Comparison of ENCODE assay signal across 28 cellular contexts in genomic region chr11:125935629-125936199, GRCh38. TPM values are rescaled to one million over a fixed set of nuclear protein-coding genes. Genes with fewer than 3 reads are reported as not detected.
DNase-seq lines count a peak whose midpoint lies in the region; ATAC-seq, FAIRE-seq and TF ChIP-seq lines count a peak whose summit lies in the region.
"Had no signal": no experiment of that assay in that cellular context is flagged by ENCODE, and none has a peak within 500 bp of the region (broad histone marks: within the 10 kb centered on the region; RNA-seq: fewer than 3 reads in every experiment).

No MANE protein-coding gene starts in this region.

- no peak for DNase-seq in HepG2 (ENCODE audit: low spot score)
- no peak for DNase-seq in right lobe of liver
- DNase-seq in hepatocyte (ENCODE audit: low spot score): peak; percentile 45
- DNase-seq in vagina (ENCODE audit: extremely low spot score in 2 of 2): peak; percentile 64 to 86
- DNase-seq in GM10266 (ENCODE audit: extremely low spot score): no peak
- DNase-seq in smooth muscle cell (lab: John Stamatoyannopoulos, UW; ENCODE audit: unreplicated experiment): no peak
- DNase-seq: activated CD4-positive, alpha-beta memory T cell treated with anti-CD3 and anti-CD28 coated beads, Interleukin-2, amount 10 ng/mL, durations not matched to agents 7 days and 5 days; activated naive CD4-positive, alpha-beta T cell; activated T-cell treated with anti-CD3 and anti-CD28 coated beads, Interleukin-2, amount 50 U/mL, for 1 hour; DMS153; GF-D8; left colon; midbrain; NCI-H1105; NCI-H526 treated with DMSO at 0.1 percent for 48 hours; nephron progenitor cell; Right ventricle myocardium superior; stimulated activated CD4-positive, alpha-beta T cell treated with anti-CD3 and anti-CD28 coated beads, Interleukin-4, amount 100 ng/mL, for 1 hour; T-helper 17 cell had no signal

- H3K4me1 ChIP-seq in HepG2 (ENCODE audit: insufficient read depth, low read length) (peaks cover 21% of the 10 kb centered on the region), right lobe of liver (no peaks in the 10 kb centered on the region), hepatocyte (ENCODE audit: insufficient read depth) (peaks cover 5% of the 10 kb centered on the region), vagina (peaks cover 22% of the 10 kb centered on the region), smooth muscle cell (ENCODE audit: low read depth) (no peaks in the 10 kb centered on the region)

- H2AFZ ChIP-seq in HepG2 (ENCODE audit: low read length) (no peak overlapping the region), hepatocyte (no peak overlapping the region), smooth muscle cell (ENCODE audit: low read depth) (no peak overlapping the region)

- BruUV-seq in HepG2 (replicated peaks; lab: Mats Ljungman, UMichigan): no TSS peak

- no peak for TF ChIP-seq RAD21 in HepG2 (CRISPR knock-in tag; IDR thresholded peaks at IDR 0.05)

- CTCF ChIA-PET in HepG2 (lab: Yijun Ruan, JAX; ENCODE audit: low intra/inter-chr PET ratio, low total read pairs): no interaction called here

- H3K36me3 ChIP-seq in HepG2 (replicated peaks in 1 of 2; ENCODE audit: control insufficient read depth in 1 of 2, insufficient read depth in 2 of 2, low read length in 2 of 2) (no peaks in the 10 kb centered on the region), right lobe of liver (no peaks in the 10 kb centered on the region), hepatocyte (replicated peaks; ENCODE audit: insufficient read depth, low read depth) (no peaks in the 10 kb centered on the region), vagina (no peaks in the 10 kb centered on the region), smooth muscle cell (ENCODE audit: low read depth) (no peaks in the 10 kb centered on the region)

- intact Hi-C loops in HepG2 (cut with micrococcal nuclease; ENCODE audit: unreplicated experiment): no loop called here
- intact Hi-C loops in right lobe of liver (cut with DNase I): no loop called here
- intact Hi-C loops in vagina (cut with DNase I): no loop called here

- H4K20me1 ChIP-seq in HepG2 (ENCODE audit: insufficient read depth, low read length): no peaks in the 10 kb centered on the region
- H4K20me1 ChIP-seq in hepatocyte (ENCODE audit: insufficient read depth, poor library complexity, severe bottlenecking): no peaks in the 10 kb centered on the region
- H4K20me1 ChIP-seq in smooth muscle cell (ENCODE audit: low read depth): no peaks in the 10 kb centered on the region

- H3K9me2 ChIP-seq in hepatocyte (replicated peaks; ENCODE audit: insufficient read depth): no peaks in the 10 kb centered on the region

- H3K4me3 ChIP-seq in HepG2 (replicated peaks in 1 of 3; ENCODE audit: insufficient read depth in 1 of 3, low read depth in 2 of 3, low read length in 3 of 3): no peak overlapping the region; a peak in 1 of 6 replicates
- H3K4me3 ChIP-seq in right lobe of liver: no peak overlapping the region
- no peak overlapping the region for H3K4me3 ChIP-seq in hepatocyte
- no peak overlapping the region for H3K4me3 ChIP-seq in vagina
- no peak overlapping the region for H3K4me3 ChIP-seq in smooth muscle cell
- H3K4me3 ChIP-seq: skin epidermis had no signal

- H3K4me2 ChIP-seq in HepG2 (ENCODE audit: low read depth, low read length) (peak overlapping the region; percentile 34), hepatocyte (peak overlapping the region; percentile 47), smooth muscle cell (no peak overlapping the region)

- no peak overlapping the region for H3K27ac ChIP-seq in HepG2 (ENCODE audit: extremely low read length, insufficient read depth, low read length)
- no peak overlapping the region for H3K27ac ChIP-seq in right lobe of liver
- peak overlapping the region; percentile 56 for H3K27ac ChIP-seq in hepatocyte
- H3K27ac ChIP-seq in vagina: peak overlapping the region; percentile 1
- no peak overlapping the region for H3K27ac ChIP-seq in smooth muscle cell (ENCODE audit: low read depth)
- H3K27ac ChIP-seq: C4-2B, skin epidermis had no signal

- H3K27me3 ChIP-seq in HepG2 (ENCODE audit: control insufficient read depth in 1 of 2, insufficient read depth in 2 of 2, low read length in 2 of 2): 0 out of 5 replicates have a peak, but pooled peaks cover 0 to 8% of the 10 kb centered on the region in 2 experiments
- H3K27me3 ChIP-seq in right lobe of liver: no peaks in the 10 kb centered on the region
- no peaks in the 10 kb centered on the region for H3K27me3 ChIP-seq in hepatocyte
- no peaks in the 10 kb centered on the region for H3K27me3 ChIP-seq in vagina
- H3K27me3 ChIP-seq in smooth muscle cell (ENCODE audit: low read depth): no peaks in the 10 kb centered on the region

- in situ Hi-C loops in HepG2 (cut with HindIII; ENCODE audit: extremely low pct_ligation_motif_present, low pct_unique_long_range_greater_than_20kb): no loop called here

- H3K9ac ChIP-seq in HepG2 (ENCODE audit: insufficient read depth, low read depth, low read length) (no peak overlapping the region), smooth muscle cell (ENCODE audit: low read depth) (no peak overlapping the region)

- H3K79me2 ChIP-seq in HepG2 (ENCODE audit: insufficient read depth, low read length): no peaks in the 10 kb centered on the region
- no peaks in the 10 kb centered on the region for H3K79me2 ChIP-seq in hepatocyte
- no peaks in the 10 kb centered on the region for H3K79me2 ChIP-seq in smooth muscle cell (ENCODE audit: low read depth)

- no peak for TF ChIP-seq CTCF in HepG2 (CRISPR knock-in tag; IDR thresholded peaks at IDR 0.05)
- TF ChIP-seq CTCF in right lobe of liver (IDR thresholded peaks at IDR 0.05): no peak
- TF ChIP-seq CTCF in hepatocyte (IDR thresholded peaks at IDR 0.05; ENCODE audit: poor library complexity): no peak
- no peak for TF ChIP-seq CTCF in vagina (IDR thresholded peaks at IDR 0.05)
- TF ChIP-seq CTCF in GM10266 (IDR thresholded peaks at IDR 0.05; ENCODE audit: control insufficient read depth, insufficient read depth, low read depth, missing control alignments): no peak
- no peak for TF ChIP-seq CTCF in smooth muscle cell (IDR thresholded peaks at IDR 0.05; ENCODE audit: borderline replicate concordance, insufficient read depth, poor library complexity, severe bottlenecking)

- POLR2A ChIA-PET in HepG2 (lab: Yijun Ruan, JAX): no interaction called here

- no peak for FAIRE-seq in HepG2 (lab: Jason Lieb, UNC)
- FAIRE-seq: A204.1, GM12891 had no signal

- H3K9me3 ChIP-seq in HepG2 (ENCODE audit: low read length): no peaks in the 10 kb centered on the region
- no peaks in the 10 kb centered on the region for H3K9me3 ChIP-seq in right lobe of liver
- H3K9me3 ChIP-seq in hepatocyte (ENCODE audit: low read depth): no peaks in the 10 kb centered on the region
- no peaks in the 10 kb centered on the region for H3K9me3 ChIP-seq in vagina
- no peaks in the 10 kb centered on the region for H3K9me3 ChIP-seq in smooth muscle cell (replicated peaks; ENCODE audit: low read depth)

- TF ChIP-seq POLR2A in HepG2 (IDR thresholded peaks at IDR 0.05; ENCODE audit: insufficient read depth in 1 of 2, low read depth in 2 of 2, low read length in 2 of 2) (no peak), right lobe of liver (IDR thresholded peaks at IDR 0.05) (no peak), vagina (IDR thresholded peaks at IDR 0.05) (no peak)

- peak; percentile 65 for ATAC-seq in HepG2
- ATAC-seq in right lobe of liver: no peak
- ATAC-seq: left colon, T-helper 17 cell had no signal

- WGBS in HepG2 (ENCODE audit: low lambda C conversion rate): 31% methylated on average over 12 of the region's 12 CpGs
- 80% methylated on average over 6 of the region's 12 CpGs for WGBS in right lobe of liver (ENCODE audit: insufficient coverage, low coverage, low lambda C conversion rate, missing lambda C conversion rate)
- WGBS in hepatocyte (ENCODE audit: low lambda C conversion rate, missing lambda C conversion rate): 48% methylated on average over 12 of the region's 12 CpGs
- WGBS in smooth muscle cell (ENCODE audit: low lambda C conversion rate): 81% methylated on average over 12 of the region's 12 CpGs

- no peaks in the 10 kb centered on the region for H3F3A ChIP-seq in smooth muscle cell (ENCODE audit: low read depth)

- no peak for TF ChIP-seq EP300 in HepG2 (IDR thresholded peaks at IDR 0.05; ENCODE audit: low read depth in 2 of 2, low read length in 2 of 2)
- no peak for TF ChIP-seq EP300 in HepG2 (CRISPR knock-in tag; IDR thresholded peaks at IDR 0.05; ENCODE audit: borderline replicate concordance)

RNA-seq across cellular contexts. Expression of gene VSIG10L2, which starts 10.1 kb away (rescaled TPM):
- not detected in 2 replicates for total RNA-seq in HepG2 (2016; rRNA removed; fragmentation: Illumina TruSeq; extraction: Trizol)
- not detected in 2 replicates for total RNA-seq in HepG2 (2016; cell fraction: cytosol; rRNA removed; fragmentation: Illumina TruSeq; extraction: Trizol; ENCODE audit: low read depth)
- 0.04 TPM in 1 of 2 replicates, not detected in the other for total RNA-seq in HepG2 (2016; cell fraction: insoluble cytoplasmic fraction; rRNA removed; fragmentation: Illumina TruSeq; extraction: Trizol)
- total RNA-seq in HepG2 (2016; cell fraction: membrane; rRNA removed; fragmentation: Illumina TruSeq; extraction: Trizol): not detected in 2 replicates
- not detected in 2 replicates for total RNA-seq in HepG2 (2016; cell fraction: nucleus; rRNA removed; fragmentation: Illumina TruSeq; extraction: Trizol)
- 0.13 and 0.21 TPM in 2 replicates for polyA plus RNA-seq in HepG2 (2011; rRNA removed)
- polyA plus RNA-seq in HepG2 (2011; cell fraction: cytosol; rRNA removed): 0.04 and 0.05 TPM in 2 replicates
- 0.16 and 0.27 TPM in 2 replicates for polyA plus RNA-seq in HepG2 (2011; cell fraction: nucleus; rRNA removed)
- polyA plus RNA-seq in HepG2 (2012): 0.07 TPM in 1 of 2 replicates, not detected in the other
- polyA plus RNA-seq in HepG2 (2016; cell fraction: cytosol; fragmentation: Illumina TruSeq; extraction: Trizol; ENCODE audit: low read depth): not detected in 2 replicates
- polyA plus RNA-seq in HepG2 (2016; cell fraction: insoluble cytoplasmic fraction; fragmentation: Illumina TruSeq; extraction: Trizol; ENCODE audit: low read depth): not detected in 2 replicates
- polyA plus RNA-seq in HepG2 (2016; cell fraction: membrane; fragmentation: Illumina TruSeq; extraction: Trizol; ENCODE audit: low read depth): not detected in 2 replicates
- not detected in 2 replicates for polyA plus RNA-seq in HepG2 (2016; cell fraction: nucleus; fragmentation: Illumina TruSeq; extraction: Trizol; ENCODE audit: insufficient read depth, low read depth)
- 0.04 TPM in 1 of 2 replicates, not detected in the other for polyA minus RNA-seq in HepG2 (2011; rRNA and poly(A)+ RNA removed; ENCODE audit: low replicate concordance)
- polyA minus RNA-seq in HepG2 (2011; cell fraction: cytosol; rRNA and poly(A)+ RNA removed): not detected in 2 replicates
- 0.13 TPM in 1 of 2 replicates, not detected in the other for polyA minus RNA-seq in HepG2 (2011; cell fraction: nucleus; rRNA and poly(A)+ RNA removed)
- total RNA-seq in right lobe of liver: under 1 TPM in 1 of 6 experiments, not detected in 5; 0.06 TPM
- total RNA-seq in hepatocyte: not detected in 2 replicates
- 0.04 TPM in 1 of 2 replicates, not detected in the other for polyA plus RNA-seq in hepatocyte
- 28.2 TPM for total RNA-seq in vagina
- total RNA-seq in smooth muscle cell: not detected in 2 replicates
- polyA plus RNA-seq in smooth muscle cell: not detected in 2 replicates
- total RNA-seq: activated CD4-positive, alpha-beta memory T cell treated with anti-CD3 and anti-CD28 coated beads, Interleukin-2, amount 10 ng/mL, durations not matched to agents 7 days and 5 days; cardiac septum; dermis microvascular lymphatic vessel endothelial cell; H4; left colon; LHCN-M2; T-helper 17 cell had no signal

RNA-seq across cellular contexts. Expression of gene DDX25, which starts 31.4 kb away (rescaled TPM):
- total RNA-seq in HepG2 (2016; rRNA removed; fragmentation: Illumina TruSeq; extraction: Trizol) (0.11 and 0.29 TPM in 2 replicates), right lobe of liver (under 1 TPM in 4 of 6 experiments, not detected in 2; 0.17 to 0.28 (median 0.21) TPM), hepatocyte (0.48 and 0.80 TPM in 2 replicates), vagina (not detected), smooth muscle cell (0.09 TPM in 1 of 2 replicates, not detected in the other)
- total RNA-seq in HepG2 (2016; cell fraction: cytosol; rRNA removed; fragmentation: Illumina TruSeq; extraction: Trizol; ENCODE audit: low read depth): 0.71 TPM in 2 replicates
- total RNA-seq in HepG2 (2016; cell fraction: insoluble cytoplasmic fraction; rRNA removed; fragmentation: Illumina TruSeq; extraction: Trizol): 0.24 TPM in 1 of 2 replicates, not detected in the other
- total RNA-seq in HepG2 (2016; cell fraction: membrane; rRNA removed; fragmentation: Illumina TruSeq; extraction: Trizol): 0.37 and 0.38 TPM in 2 replicates
- total RNA-seq in HepG2 (2016; cell fraction: nucleus; rRNA removed; fragmentation: Illumina TruSeq; extraction: Trizol): not detected in 2 replicates
- polyA plus RNA-seq in HepG2 (2011; rRNA removed) (0.13 and 0.17 TPM in 2 replicates), hepatocyte (0.87 TPM in 1 of 2 replicates, not detected in the other), smooth muscle cell (0.12 TPM in 1 of 2 replicates, not detected in the other)
- 0.09 and 0.12 TPM in 2 replicates for polyA plus RNA-seq in HepG2 (2011; cell fraction: cytosol; rRNA removed)
- polyA plus RNA-seq in HepG2 (2011; cell fraction: nucleus; rRNA removed): 0.14 and 0.24 TPM in 2 replicates
- 0.17 and 0.40 TPM in 2 replicates for polyA plus RNA-seq in HepG2 (2012)
- polyA plus RNA-seq in HepG2 (2016; cell fraction: cytosol; fragmentation: Illumina TruSeq; extraction: Trizol; ENCODE audit: low read depth): 0.60 and 0.75 TPM in 2 replicates
- polyA plus RNA-seq in HepG2 (2016; cell fraction: insoluble cytoplasmic fraction; fragmentation: Illumina TruSeq; extraction: Trizol; ENCODE audit: low read depth): 0.40 and 0.72 TPM in 2 replicates
- polyA plus RNA-seq in HepG2 (2016; cell fraction: membrane; fragmentation: Illumina TruSeq; extraction: Trizol; ENCODE audit: low read depth): 0.23 and 0.99 TPM in 2 replicates
- polyA plus RNA-seq in HepG2 (2016; cell fraction: nucleus; fragmentation: Illumina TruSeq; extraction: Trizol; ENCODE audit: insufficient read depth, low read depth): 0.93 TPM in 1 of 2 replicates, not detected in the other
- polyA minus RNA-seq in HepG2 (2011; rRNA and poly(A)+ RNA removed; ENCODE audit: low replicate concordance): 0.04 TPM in 1 of 2 replicates, not detected in the other
- not detected in 2 replicates for polyA minus RNA-seq in HepG2 (2011; cell fraction: cytosol; rRNA and poly(A)+ RNA removed)
- 0.13 and 0.50 TPM in 2 replicates for polyA minus RNA-seq in HepG2 (2011; cell fraction: nucleus; rRNA and poly(A)+ RNA removed)
- total RNA-seq: activated CD4-positive, alpha-beta memory T cell treated with anti-CD3 and anti-CD28 coated beads, Interleukin-2, amount 10 ng/mL, durations not matched to agents 7 days and 5 days; cardiac septum; dermis microvascular lymphatic vessel endothelial cell; H4; LHCN-M2; posterior vena cava; Right ventricle myocardium superior; T-helper 17 cell had no signal

RNA-seq across cellular contexts. Expression of gene PUS3, which starts 32.7 kb away (rescaled TPM):
- 18.2 and 22.9 TPM in 2 replicates for total RNA-seq in HepG2 (2016; rRNA removed; fragmentation: Illumina TruSeq; extraction: Trizol)
- total RNA-seq in HepG2 (2016; cell fraction: cytosol; rRNA removed; fragmentation: Illumina TruSeq; extraction: Trizol; ENCODE audit: low read depth): 5.5 and 5.9 TPM in 2 replicates
- total RNA-seq in HepG2 (2016; cell fraction: insoluble cytoplasmic fraction; rRNA removed; fragmentation: Illumina TruSeq; extraction: Trizol): 16.9 and 22.4 TPM in 2 replicates
- 9.5 and 12.0 TPM in 2 replicates for total RNA-seq in HepG2 (2016; cell fraction: membrane; rRNA removed; fragmentation: Illumina TruSeq; extraction: Trizol)
- total RNA-seq in HepG2 (2016; cell fraction: nucleus; rRNA removed; fragmentation: Illumina TruSeq; extraction: Trizol): 9.6 and 10.8 TPM in 2 replicates
- polyA plus RNA-seq in HepG2 (2011; rRNA removed): 4.7 and 6.0 TPM in 2 replicates
- 4.2 and 6.7 TPM in 2 replicates for polyA plus RNA-seq in HepG2 (2011; cell fraction: cytosol; rRNA removed)
- polyA plus RNA-seq in HepG2 (2011; cell fraction: nucleus; rRNA removed): 1.8 and 2.4 TPM in 2 replicates
- polyA plus RNA-seq in HepG2 (2012): 13.1 and 13.6 TPM in 2 replicates
- polyA plus RNA-seq in HepG2 (2016; cell fraction: cytosol; fragmentation: Illumina TruSeq; extraction: Trizol; ENCODE audit: low read depth): 4.8 and 5.5 TPM in 2 replicates
- polyA plus RNA-seq in HepG2 (2016; cell fraction: insoluble cytoplasmic fraction; fragmentation: Illumina TruSeq; extraction: Trizol; ENCODE audit: low read depth): 21.1 and 26.9 TPM in 2 replicates
- polyA plus RNA-seq in HepG2 (2016; cell fraction: membrane; fragmentation: Illumina TruSeq; extraction: Trizol; ENCODE audit: low read depth): 6.2 and 11.5 TPM in 2 replicates
- 15.5 and 21.5 TPM in 2 replicates for polyA plus RNA-seq in HepG2 (2016; cell fraction: nucleus; fragmentation: Illumina TruSeq; extraction: Trizol; ENCODE audit: insufficient read depth, low read depth)
- 4.6 and 6.9 TPM in 2 replicates for polyA minus RNA-seq in HepG2 (2011; rRNA and poly(A)+ RNA removed; ENCODE audit: low replicate concordance)
- polyA minus RNA-seq in HepG2 (2011; cell fraction: cytosol; rRNA and poly(A)+ RNA removed): 8.4 and 9.7 TPM in 2 replicates
- polyA minus RNA-seq in HepG2 (2011; cell fraction: nucleus; rRNA and poly(A)+ RNA removed): 4.8 and 6.1 TPM in 2 replicates
- total RNA-seq in right lobe of liver: 10 to 100 TPM; 11.8 to 24.7 (median 17.4) TPM
- 14.1 and 17.5 TPM in 2 replicates for total RNA-seq in hepatocyte
- 7.3 and 11.3 TPM in 2 replicates for polyA plus RNA-seq in hepatocyte
- total RNA-seq in vagina: 8.1 TPM
- total RNA-seq in smooth muscle cell: 10.9 and 20.3 TPM in 2 replicates
- 9.9 and 12.2 TPM in 2 replicates for polyA plus RNA-seq in smooth muscle cell

RNA-seq across cellular contexts. Expression of gene HYLS1, which starts 48.2 kb away (rescaled TPM):
- total RNA-seq in HepG2 (2016; rRNA removed; fragmentation: Illumina TruSeq; extraction: Trizol): 3.8 and 5.6 TPM in 2 replicates
- 1.1 and 1.3 TPM in 2 replicates for total RNA-seq in HepG2 (2016; cell fraction: cytosol; rRNA removed; fragmentation: Illumina TruSeq; extraction: Trizol; ENCODE audit: low read depth)
- 3.8 and 5.5 TPM in 2 replicates for total RNA-seq in HepG2 (2016; cell fraction: insoluble cytoplasmic fraction; rRNA removed; fragmentation: Illumina TruSeq; extraction: Trizol)
- total RNA-seq in HepG2 (2016; cell fraction: membrane; rRNA removed; fragmentation: Illumina TruSeq; extraction: Trizol): 2.0 and 2.2 TPM in 2 replicates
- 2.1 and 2.5 TPM in 2 replicates for total RNA-seq in HepG2 (2016; cell fraction: nucleus; rRNA removed; fragmentation: Illumina TruSeq; extraction: Trizol)
- polyA plus RNA-seq in HepG2 (2011; rRNA removed): 1.1 and 1.3 TPM in 2 replicates
- polyA plus RNA-seq in HepG2 (2011; cell fraction: cytosol; rRNA removed): 0.62 and 0.85 TPM in 2 replicates
- polyA plus RNA-seq in HepG2 (2011; cell fraction: nucleus; rRNA removed): 0.47 and 0.52 TPM in 2 replicates
- 1.3 and 1.4 TPM in 2 replicates for polyA plus RNA-seq in HepG2 (2012)
- polyA plus RNA-seq in HepG2 (2016; cell fraction: cytosol; fragmentation: Illumina TruSeq; extraction: Trizol; ENCODE audit: low read depth): 0.41 and 0.57 TPM in 2 replicates
- polyA plus RNA-seq in HepG2 (2016; cell fraction: insoluble cytoplasmic fraction; fragmentation: Illumina TruSeq; extraction: Trizol; ENCODE audit: low read depth): 4.5 and 6.0 TPM in 2 replicates
- 0.76 and 0.81 TPM in 2 replicates for polyA plus RNA-seq in HepG2 (2016; cell fraction: membrane; fragmentation: Illumina TruSeq; extraction: Trizol; ENCODE audit: low read depth)
- 2.4 and 2.9 TPM in 2 replicates for polyA plus RNA-seq in HepG2 (2016; cell fraction: nucleus; fragmentation: Illumina TruSeq; extraction: Trizol; ENCODE audit: insufficient read depth, low read depth)
- 0.50 TPM in 1 of 2 replicates, not detected in the other for polyA minus RNA-seq in HepG2 (2011; rRNA and poly(A)+ RNA removed; ENCODE audit: low replicate concordance)
- polyA minus RNA-seq in HepG2 (2011; cell fraction: cytosol; rRNA and poly(A)+ RNA removed): 0.44 TPM in 1 of 2 replicates, not detected in the other
- 0.90 and 1.5 TPM in 2 replicates for polyA minus RNA-seq in HepG2 (2011; cell fraction: nucleus; rRNA and poly(A)+ RNA removed)
- total RNA-seq in right lobe of liver: 1 to 10 TPM; 1.7 to 3.5 (median 3.2) TPM
- 4.1 and 5.7 TPM in 2 replicates for total RNA-seq in hepatocyte
- 4.3 and 5.4 TPM in 2 replicates for polyA plus RNA-seq in hepatocyte
- 3.7 TPM for total RNA-seq in vagina
- 2.3 and 6.4 TPM in 2 replicates for total RNA-seq in smooth muscle cell
- polyA plus RNA-seq in smooth muscle cell: 2.6 and 4.1 TPM in 2 replicates

Comparison
In these comparisons a context has a peak if more than half of its experiments do, and no peak if none do; other contexts are left out.
1. DNase-seq: peak in hepatocyte (single experiment) and vagina (2 of 2); none in HepG2 (single experiment), right lobe of liver (0 of 3), GM10266 (single experiment) and smooth muscle cell (single experiment).
2. H3K27ac ChIP-seq: peak in hepatocyte (single experiment) and vagina (single experiment); none in HepG2 (single experiment), right lobe of liver (0 of 3) and smooth muscle cell (single experiment).
3. RNA of gene VSIG10L2, which starts 10.1 kb away (total RNA-seq): 28.2 TPM in vagina (single experiment); 0.04 TPM in HepG2, 0.06 TPM in right lobe of liver, not detected in hepatocyte and not detected in smooth muscle cell; every median in the first group is over 10 times any median in the second.